1 cellular context compared by ENCODE assay signal in the genomic region with DNA sequence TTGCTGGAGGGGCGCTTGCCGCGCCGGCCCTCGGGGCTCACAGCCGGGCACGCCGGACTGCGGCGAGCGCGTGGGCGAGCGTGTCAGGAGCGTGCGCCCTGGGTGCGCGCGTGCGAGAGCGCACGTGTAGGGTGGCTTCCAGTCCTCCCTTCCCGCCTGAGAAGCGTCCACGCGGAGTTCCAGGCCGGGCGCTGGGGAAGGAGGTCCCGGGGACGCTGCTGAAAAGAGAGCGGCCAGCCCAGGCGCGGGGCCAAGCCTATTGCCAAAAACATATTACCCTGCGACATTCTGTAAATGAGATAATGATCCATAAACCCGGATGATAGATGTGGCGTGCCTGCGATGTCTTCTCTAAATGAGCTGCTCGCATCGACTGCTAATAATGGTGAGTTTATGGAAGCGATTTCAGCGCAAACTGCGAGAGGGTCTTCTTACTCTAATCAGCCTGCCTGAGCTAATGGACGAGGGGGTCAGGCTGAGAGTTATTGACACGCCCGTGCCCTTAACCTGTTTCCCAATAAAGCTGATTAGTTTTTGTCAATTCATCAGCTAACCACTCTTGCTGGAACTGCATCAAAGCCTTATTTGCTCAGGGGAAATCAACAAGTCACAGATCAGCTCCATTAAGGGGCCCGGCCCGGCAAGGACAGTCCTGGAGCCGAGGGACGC.
TF ChIP-seq lines count a peak whose summit lies in the region.

No MANE protein-coding gene starts in this region.

TF ChIP-seq in GM12878, 131 proteins besides CTCF, POLR2A, EP300 and RAD21 (continued from another document):
- TF ChIP-seq BHLHE40 (IDR thresholded peaks at IDR 0.05; ENCODE audit: borderline replicate concordance in 1 of 2, low read depth in 2 of 2, low read length in 1 of 2) (peak in 1 of 2 experiments; percentile 23; a peak in 1 of 4 replicates), EGR1 (IDR thresholded peaks at IDR 0.05; ENCODE audit: borderline replicate concordance in 1 of 2, low read depth in 2 of 2, low read length in 2 of 2) (peak in 1 of 2 experiments; percentile 41; a peak in 1 of 3 replicates)
